In genomic region chr19:55632463-55632834, GRCh38 we compare ENCODE assay signal across 8 cellular contexts. TPM values are rescaled to one million over a fixed set of nuclear protein-coding genes. Genes with fewer than 3 reads are reported as not detected.
DNase-seq lines count a peak whose midpoint lies in the region; ATAC-seq, FAIRE-seq and TF ChIP-seq lines count a peak whose summit lies in the region.

No MANE protein-coding gene starts in this region.

- BruUV-seq in HepG2 (replicated peaks; lab: Mats Ljungman, UMichigan): no TSS peak

- H3K4me1 ChIP-seq in HepG2 (ENCODE audit: insufficient read depth, low read length): peaks cover 38% of the 10 kb centered on the region

- H3K36me3 Mint-ChIP-seq in chondrocyte (ENCODE audit: low read depth): peaks cover 3% of the 10 kb centered on the region

- intact Hi-C loops in HepG2 (cut with micrococcal nuclease; ENCODE audit: unreplicated experiment): loop anchor here (1.0 to 10.0 kb wide), 3 partner anchors 48 to 175 kb away; partner anchors contain the start of gene ZNF579

- in situ Hi-C loops in HepG2 (cut with HindIII; ENCODE audit: extremely low pct_ligation_motif_present, low pct_unique_long_range_greater_than_20kb): no loop called here

- H3K36me3 ChIP-seq in HepG2 (replicated peaks in 1 of 2; ENCODE audit: control insufficient read depth in 1 of 2, insufficient read depth in 2 of 2, low read length in 2 of 2): no peaks in the 10 kb centered on the region

- no peaks in the 10 kb centered on the region for H3K9me3 ChIP-seq in HepG2 (ENCODE audit: low read length)

- TF ChIP-seq POLR2A in HepG2 (IDR thresholded peaks at IDR 0.05; ENCODE audit: insufficient read depth in 1 of 2, low read depth in 2 of 2, low read length in 2 of 2): no peak

- no peak overlapping the region for H3K9ac ChIP-seq in HepG2 (ENCODE audit: insufficient read depth, low read depth, low read length)

- H3K27ac ChIP-seq in HepG2 (ENCODE audit: extremely low read length, insufficient read depth, low read length): no peak overlapping the region

- peaks cover 23% of the 10 kb centered on the region for H3K79me2 ChIP-seq in HepG2 (ENCODE audit: insufficient read depth, low read length)

- H3K27me3 Mint-ChIP-seq in chondrocyte (ENCODE audit: low read depth): no peaks in the 10 kb centered on the region

- H3K27me3 ChIP-seq in HepG2 (ENCODE audit: control insufficient read depth in 1 of 2, insufficient read depth in 2 of 2, low read length in 2 of 2): no peaks in the 10 kb centered on the region; a peak in 1 of 5 replicates

- POLR2A ChIA-PET in HepG2 (lab: Yijun Ruan, JAX): interaction anchor here (2.0 to 3.1 kb wide), 5 partner anchors 8 to 156 kb away, joined by 7 to 13 read pairs (median 11); partner anchors contain the start of genes FIZ1, U2AF2, ZNF581 and ZNF628

- no peak overlapping the region for H3K27ac Mint-ChIP-seq in chondrocyte (ENCODE audit: unreplicated experiment)

- no peak; the same call in 1 of the 2 replicates for TF ChIP-seq RAD21 in HepG2 (CRISPR knock-in tag; IDR thresholded peaks at IDR 0.05)

- H3K4me3 ChIP-seq in HepG2 (replicated peaks in 1 of 3; ENCODE audit: insufficient read depth in 1 of 3, low read depth in 2 of 3, low read length in 3 of 3): no peak overlapping the region

- TF ChIP-seq EP300 in HepG2 (IDR thresholded peaks at IDR 0.05; ENCODE audit: low read depth in 2 of 2, low read length in 2 of 2): no peak
- no peak for TF ChIP-seq EP300 in HepG2 (CRISPR knock-in tag; IDR thresholded peaks at IDR 0.05; ENCODE audit: borderline replicate concordance)

- H2AFZ ChIP-seq in HepG2 (ENCODE audit: low read length): no peak overlapping the region

- peak overlapping the region; percentile 66 for H3K4me2 ChIP-seq in HepG2 (ENCODE audit: low read depth, low read length)

- no peaks in the 10 kb centered on the region for H3K9me3 Mint-ChIP-seq in chondrocyte (ENCODE audit: low read depth)

- H3K4me1 Mint-ChIP-seq in chondrocyte (ENCODE audit: low read depth): peaks cover 36% of the 10 kb centered on the region

- H4K20me1 ChIP-seq in HepG2 (ENCODE audit: insufficient read depth, low read length): no peaks in the 10 kb centered on the region

- peak; percentile 45 for ATAC-seq in HG02970 (IDR thresholded peaks at IDR 0.05; ENCODE audit: low FRiP score, unreplicated experiment)
- ATAC-seq in HepG2: peak; percentile 63
- no peak for ATAC-seq in HG02884 (IDR thresholded peaks at IDR 0.05; ENCODE audit: unreplicated experiment)

- peak; percentile 18 for FAIRE-seq in HepG2 (lab: Jason Lieb, UNC)

- no peak overlapping the region for H3K4me3 Mint-ChIP-seq in chondrocyte (ENCODE audit: unreplicated experiment)

- TF ChIP-seq CTCF in chondrocyte (IDR thresholded peaks at IDR 0.05) (peak; percentile 83), HepG2 (CRISPR knock-in tag; IDR thresholded peaks at IDR 0.05) (peak; percentile 85)

- CTCF ChIA-PET in HepG2 (lab: Yijun Ruan, JAX; ENCODE audit: low intra/inter-chr PET ratio, low total read pairs): interaction anchor here (1.3 to 2.6 kb wide), 4 partner anchors 11 to 177 kb away, joined by 4 to 37 read pairs (median 12); partner anchors contain the start of gene ZNF581

- DNase-seq in C1 segment of cervical spinal cord (lab: John Stamatoyannopoulos, UW): peak in 13 of 14 donors; percentile 5 to 80 (median 66)
- peak; percentile 80 for DNase-seq in NCI-H526 treated with DMSO at 0.1 percent for 48 hours (lab: John Stamatoyannopoulos, UW)
- DNase-seq in activated CD4-positive, alpha-beta T cell treated with anti-CD3 and anti-CD28 coated beads for 4 hours: peak; percentile 87 to 92
- DNase-seq in chondrocyte (ENCODE audit: low spot score): no peak
- DNase-seq in HepG2 (ENCODE audit: low spot score): peak; percentile 88
- peak; percentile 70 to 80 for DNase-seq in stimulated activated CD4-positive, alpha-beta T cell treated with anti-CD3 and anti-CD28 coated beads, Interleukin-4, amount 100 ng/mL, for 4 hours

- WGBS in HepG2 (ENCODE audit: low lambda C conversion rate): 28% methylated on average over 3 of the region's 3 CpGs

RNA-seq across cellular contexts. Expression of gene ZNF784, which starts 8.1 kb away (rescaled TPM):
- total RNA-seq in chondrocyte (6.1 to 7.9 TPM (median 6.4 TPM) in 3 replicates), HepG2 (2016; rRNA removed; fragmentation: Illumina TruSeq; extraction: Trizol) (4.0 and 4.2 TPM in 2 replicates)
- 1.1 and 1.3 TPM in 2 replicates for total RNA-seq in HepG2 (2016; cell fraction: cytosol; rRNA removed; fragmentation: Illumina TruSeq; extraction: Trizol; ENCODE audit: low read depth)
- total RNA-seq in HepG2 (2016; cell fraction: insoluble cytoplasmic fraction; rRNA removed; fragmentation: Illumina TruSeq; extraction: Trizol): 3.2 and 4.6 TPM in 2 replicates
- total RNA-seq in HepG2 (2016; cell fraction: membrane; rRNA removed; fragmentation: Illumina TruSeq; extraction: Trizol): 3.3 and 3.7 TPM in 2 replicates
- 1.9 and 2.1 TPM in 2 replicates for total RNA-seq in HepG2 (2016; cell fraction: nucleus; rRNA removed; fragmentation: Illumina TruSeq; extraction: Trizol)
- 4.1 and 5.1 TPM in 2 replicates for polyA plus RNA-seq in HepG2 (2011; rRNA removed)
- polyA plus RNA-seq in HepG2 (2011; cell fraction: cytosol; rRNA removed): 2.9 and 3.0 TPM in 2 replicates
- 9.8 and 12.0 TPM in 2 replicates for polyA plus RNA-seq in HepG2 (2011; cell fraction: nucleus; rRNA removed)
- polyA plus RNA-seq in HepG2 (2012): 4.6 and 5.3 TPM in 2 replicates
- 1.1 and 1.2 TPM in 2 replicates for polyA plus RNA-seq in HepG2 (2016; cell fraction: cytosol; fragmentation: Illumina TruSeq; extraction: Trizol; ENCODE audit: low read depth)
- polyA plus RNA-seq in HepG2 (2016; cell fraction: insoluble cytoplasmic fraction; fragmentation: Illumina TruSeq; extraction: Trizol; ENCODE audit: low read depth): 4.7 and 4.8 TPM in 2 replicates
- polyA plus RNA-seq in HepG2 (2016; cell fraction: membrane; fragmentation: Illumina TruSeq; extraction: Trizol; ENCODE audit: low read depth): 1.6 and 1.9 TPM in 2 replicates
- polyA plus RNA-seq in HepG2 (2016; cell fraction: nucleus; fragmentation: Illumina TruSeq; extraction: Trizol; ENCODE audit: insufficient read depth, low read depth): 4.1 and 5.8 TPM in 2 replicates
- 2.9 and 8.2 TPM in 2 replicates for polyA minus RNA-seq in HepG2 (2011; rRNA and poly(A)+ RNA removed; ENCODE audit: low replicate concordance)
- polyA minus RNA-seq in HepG2 (2011; cell fraction: cytosol; rRNA and poly(A)+ RNA removed): 1.7 and 2.9 TPM in 2 replicates
- polyA minus RNA-seq in HepG2 (2011; cell fraction: nucleus; rRNA and poly(A)+ RNA removed): 4.8 and 5.4 TPM in 2 replicates

RNA-seq across cellular contexts. Expression of gene ZNF580, which starts 8.4 kb away (rescaled TPM):
- total RNA-seq in chondrocyte (42.3 to 59.8 TPM (median 45.0 TPM) in 3 replicates), HepG2 (2016; rRNA removed; fragmentation: Illumina TruSeq; extraction: Trizol) (3.0 and 4.4 TPM in 2 replicates)
- total RNA-seq in HepG2 (2016; cell fraction: cytosol; rRNA removed; fragmentation: Illumina TruSeq; extraction: Trizol; ENCODE audit: low read depth): 4.9 and 7.2 TPM in 2 replicates
- total RNA-seq in HepG2 (2016; cell fraction: insoluble cytoplasmic fraction; rRNA removed; fragmentation: Illumina TruSeq; extraction: Trizol): 1.4 and 3.8 TPM in 2 replicates
- 6.2 and 8.6 TPM in 2 replicates for total RNA-seq in HepG2 (2016; cell fraction: membrane; rRNA removed; fragmentation: Illumina TruSeq; extraction: Trizol)
- 3.4 and 4.3 TPM in 2 replicates for total RNA-seq in HepG2 (2016; cell fraction: nucleus; rRNA removed; fragmentation: Illumina TruSeq; extraction: Trizol)
- polyA plus RNA-seq in HepG2 (2011; rRNA removed): 6.0 and 7.0 TPM in 2 replicates
- 4.7 and 7.3 TPM in 2 replicates for polyA plus RNA-seq in HepG2 (2011; cell fraction: cytosol; rRNA removed)
- polyA plus RNA-seq in HepG2 (2011; cell fraction: nucleus; rRNA removed): 27.6 and 35.1 TPM in 2 replicates
- polyA plus RNA-seq in HepG2 (2012): 18.9 and 26.2 TPM in 2 replicates
- polyA plus RNA-seq in HepG2 (2016; cell fraction: cytosol; fragmentation: Illumina TruSeq; extraction: Trizol; ENCODE audit: low read depth): 32.0 and 36.6 TPM in 2 replicates
- polyA plus RNA-seq in HepG2 (2016; cell fraction: insoluble cytoplasmic fraction; fragmentation: Illumina TruSeq; extraction: Trizol; ENCODE audit: low read depth): 11.3 and 16.8 TPM in 2 replicates
- 30.4 and 35.3 TPM in 2 replicates for polyA plus RNA-seq in HepG2 (2016; cell fraction: membrane; fragmentation: Illumina TruSeq; extraction: Trizol; ENCODE audit: low read depth)
- 20.0 and 25.7 TPM in 2 replicates for polyA plus RNA-seq in HepG2 (2016; cell fraction: nucleus; fragmentation: Illumina TruSeq; extraction: Trizol; ENCODE audit: insufficient read depth, low read depth)
- 7.9 and 9.8 TPM in 2 replicates for polyA minus RNA-seq in HepG2 (2011; rRNA and poly(A)+ RNA removed; ENCODE audit: low replicate concordance)
- 8.1 and 9.1 TPM in 2 replicates for polyA minus RNA-seq in HepG2 (2011; cell fraction: cytosol; rRNA and poly(A)+ RNA removed)
- 7.1 and 8.8 TPM in 2 replicates for polyA minus RNA-seq in HepG2 (2011; cell fraction: nucleus; rRNA and poly(A)+ RNA removed)

RNA-seq across cellular contexts. Expression of gene ZNF581, which starts 11.0 kb away (rescaled TPM):
- total RNA-seq in chondrocyte (20.8 to 24.7 TPM (median 24.2 TPM) in 3 replicates), HepG2 (2016; rRNA removed; fragmentation: Illumina TruSeq; extraction: Trizol) (18.4 and 19.6 TPM in 2 replicates)
- total RNA-seq in HepG2 (2016; cell fraction: cytosol; rRNA removed; fragmentation: Illumina TruSeq; extraction: Trizol; ENCODE audit: low read depth): 34.0 and 35.7 TPM in 2 replicates
- total RNA-seq in HepG2 (2016; cell fraction: insoluble cytoplasmic fraction; rRNA removed; fragmentation: Illumina TruSeq; extraction: Trizol): 17.7 and 20.9 TPM in 2 replicates
- 38.4 and 42.1 TPM in 2 replicates for total RNA-seq in HepG2 (2016; cell fraction: membrane; rRNA removed; fragmentation: Illumina TruSeq; extraction: Trizol)
- 10.8 and 12.4 TPM in 2 replicates for total RNA-seq in HepG2 (2016; cell fraction: nucleus; rRNA removed; fragmentation: Illumina TruSeq; extraction: Trizol)
- 49.5 and 52.6 TPM in 2 replicates for polyA plus RNA-seq in HepG2 (2011; rRNA removed)
- polyA plus RNA-seq in HepG2 (2011; cell fraction: cytosol; rRNA removed): 38.8 and 63.7 TPM in 2 replicates
- polyA plus RNA-seq in HepG2 (2011; cell fraction: nucleus; rRNA removed): 31.7 and 33.0 TPM in 2 replicates
- 36.3 and 55.4 TPM in 2 replicates for polyA plus RNA-seq in HepG2 (2012)
- polyA plus RNA-seq in HepG2 (2016; cell fraction: cytosol; fragmentation: Illumina TruSeq; extraction: Trizol; ENCODE audit: low read depth): 26.5 and 29.6 TPM in 2 replicates
- polyA plus RNA-seq in HepG2 (2016; cell fraction: insoluble cytoplasmic fraction; fragmentation: Illumina TruSeq; extraction: Trizol; ENCODE audit: low read depth): 17.0 and 19.4 TPM in 2 replicates
- polyA plus RNA-seq in HepG2 (2016; cell fraction: membrane; fragmentation: Illumina TruSeq; extraction: Trizol; ENCODE audit: low read depth): 31.3 and 37.7 TPM in 2 replicates
- 21.8 and 23.7 TPM in 2 replicates for polyA plus RNA-seq in HepG2 (2016; cell fraction: nucleus; fragmentation: Illumina TruSeq; extraction: Trizol; ENCODE audit: insufficient read depth, low read depth)
- polyA minus RNA-seq in HepG2 (2011; rRNA and poly(A)+ RNA removed; ENCODE audit: low replicate concordance): 18.8 and 71.6 TPM in 2 replicates
- polyA minus RNA-seq in HepG2 (2011; cell fraction: cytosol; rRNA and poly(A)+ RNA removed): 32.7 and 49.8 TPM in 2 replicates
- polyA minus RNA-seq in HepG2 (2011; cell fraction: nucleus; rRNA and poly(A)+ RNA removed): 8.4 and 9.6 TPM in 2 replicates

RNA-seq across cellular contexts. Expression of gene CCDC106, which starts 15.6 kb away (rescaled TPM):
- total RNA-seq in chondrocyte (20.9 to 26.5 TPM (median 23.5 TPM) in 3 replicates), HepG2 (2016; rRNA removed; fragmentation: Illumina TruSeq; extraction: Trizol) (7.0 and 8.8 TPM in 2 replicates)
- 10.8 and 12.3 TPM in 2 replicates for total RNA-seq in HepG2 (2016; cell fraction: cytosol; rRNA removed; fragmentation: Illumina TruSeq; extraction: Trizol; ENCODE audit: low read depth)
- total RNA-seq in HepG2 (2016; cell fraction: insoluble cytoplasmic fraction; rRNA removed; fragmentation: Illumina TruSeq; extraction: Trizol): 4.5 and 9.6 TPM in 2 replicates
- total RNA-seq in HepG2 (2016; cell fraction: membrane; rRNA removed; fragmentation: Illumina TruSeq; extraction: Trizol): 15.2 and 19.5 TPM in 2 replicates
- 4.3 and 4.4 TPM in 2 replicates for total RNA-seq in HepG2 (2016; cell fraction: nucleus; rRNA removed; fragmentation: Illumina TruSeq; extraction: Trizol)
- polyA plus RNA-seq in HepG2 (2011; rRNA removed): 4.7 and 6.2 TPM in 2 replicates
- 3.2 and 6.1 TPM in 2 replicates for polyA plus RNA-seq in HepG2 (2011; cell fraction: cytosol; rRNA removed)
- 12.9 and 13.3 TPM in 2 replicates for polyA plus RNA-seq in HepG2 (2011; cell fraction: nucleus; rRNA removed)
- polyA plus RNA-seq in HepG2 (2012): 4.6 and 4.9 TPM in 2 replicates
- polyA plus RNA-seq in HepG2 (2016; cell fraction: cytosol; fragmentation: Illumina TruSeq; extraction: Trizol; ENCODE audit: low read depth): 17.8 and 22.3 TPM in 2 replicates
- polyA plus RNA-seq in HepG2 (2016; cell fraction: insoluble cytoplasmic fraction; fragmentation: Illumina TruSeq; extraction: Trizol; ENCODE audit: low read depth): 10.6 and 16.4 TPM in 2 replicates
- 23.8 and 25.2 TPM in 2 replicates for polyA plus RNA-seq in HepG2 (2016; cell fraction: membrane; fragmentation: Illumina TruSeq; extraction: Trizol; ENCODE audit: low read depth)
- polyA plus RNA-seq in HepG2 (2016; cell fraction: nucleus; fragmentation: Illumina TruSeq; extraction: Trizol; ENCODE audit: insufficient read depth, low read depth): 20.2 and 22.7 TPM in 2 replicates
- polyA minus RNA-seq in HepG2 (2011; rRNA and poly(A)+ RNA removed; ENCODE audit: low replicate concordance): 4.4 and 6.2 TPM in 2 replicates
- polyA minus RNA-seq in HepG2 (2011; cell fraction: cytosol; rRNA and poly(A)+ RNA removed): 1.8 and 3.4 TPM in 2 replicates
- polyA minus RNA-seq in HepG2 (2011; cell fraction: nucleus; rRNA and poly(A)+ RNA removed): 2.2 and 3.9 TPM in 2 replicates

RNA-seq across cellular contexts. Expression of gene U2AF2, which starts 22.4 kb away (rescaled TPM):
- total RNA-seq in chondrocyte (119 to 137 TPM (median 129 TPM) in 3 replicates), HepG2 (2016; rRNA removed; fragmentation: Illumina TruSeq; extraction: Trizol) (124 and 127 TPM in 2 replicates)
- 22.0 and 23.9 TPM in 2 replicates for total RNA-seq in HepG2 (2016; cell fraction: cytosol; rRNA removed; fragmentation: Illumina TruSeq; extraction: Trizol; ENCODE audit: low read depth)
- 117 and 129 TPM in 2 replicates for total RNA-seq in HepG2 (2016; cell fraction: insoluble cytoplasmic fraction; rRNA removed; fragmentation: Illumina TruSeq; extraction: Trizol)
- total RNA-seq in HepG2 (2016; cell fraction: membrane; rRNA removed; fragmentation: Illumina TruSeq; extraction: Trizol): 34.1 and 39.9 TPM in 2 replicates
- total RNA-seq in HepG2 (2016; cell fraction: nucleus; rRNA removed; fragmentation: Illumina TruSeq; extraction: Trizol): 67.4 and 78.0 TPM in 2 replicates
- polyA plus RNA-seq in HepG2 (2011; rRNA removed): 84.3 and 116 TPM in 2 replicates
- 64.9 and 87.3 TPM in 2 replicates for polyA plus RNA-seq in HepG2 (2011; cell fraction: cytosol; rRNA removed)
- 388 and 484 TPM in 2 replicates for polyA plus RNA-seq in HepG2 (2011; cell fraction: nucleus; rRNA removed)
- polyA plus RNA-seq in HepG2 (2012): 86.8 and 111 TPM in 2 replicates
- polyA plus RNA-seq in HepG2 (2016; cell fraction: cytosol; fragmentation: Illumina TruSeq; extraction: Trizol; ENCODE audit: low read depth): 10.3 TPM in 2 replicates
- 146 and 162 TPM in 2 replicates for polyA plus RNA-seq in HepG2 (2016; cell fraction: insoluble cytoplasmic fraction; fragmentation: Illumina TruSeq; extraction: Trizol; ENCODE audit: low read depth)
- 21.2 and 21.5 TPM in 2 replicates for polyA plus RNA-seq in HepG2 (2016; cell fraction: membrane; fragmentation: Illumina TruSeq; extraction: Trizol; ENCODE audit: low read depth)
- 178 and 182 TPM in 2 replicates for polyA plus RNA-seq in HepG2 (2016; cell fraction: nucleus; fragmentation: Illumina TruSeq; extraction: Trizol; ENCODE audit: insufficient read depth, low read depth)
- 124 and 144 TPM in 2 replicates for polyA minus RNA-seq in HepG2 (2011; rRNA and poly(A)+ RNA removed; ENCODE audit: low replicate concordance)
- polyA minus RNA-seq in HepG2 (2011; cell fraction: cytosol; rRNA and poly(A)+ RNA removed): 41.7 and 55.9 TPM in 2 replicates
- polyA minus RNA-seq in HepG2 (2011; cell fraction: nucleus; rRNA and poly(A)+ RNA removed): 60.4 and 76.0 TPM in 2 replicates
